In the genomic region with DNA sequence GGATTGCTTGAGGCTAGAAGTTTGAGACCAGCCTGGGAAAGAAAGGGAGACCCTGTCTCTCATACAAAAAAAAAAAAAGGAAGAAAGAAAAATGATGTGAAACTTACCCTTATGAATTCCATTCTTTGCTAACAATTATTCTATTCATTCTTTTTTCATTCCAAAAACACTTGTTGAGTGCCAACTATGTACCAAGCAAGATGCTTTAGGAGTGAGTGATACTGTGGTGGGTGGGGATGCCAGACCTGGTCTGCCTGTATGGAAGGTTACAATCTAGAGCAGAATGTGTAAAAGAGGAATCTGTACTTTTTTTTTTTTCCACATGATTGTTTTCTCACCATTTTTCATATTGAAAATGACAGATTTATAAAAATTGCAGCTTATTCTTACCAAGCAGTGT, we compare ENCODE assay signal across 12 cellular contexts.
A peak's percentile ranks its signal among the peaks of the same experiment; 100 is the strongest.
DNase-seq lines count a peak whose midpoint lies in the region; ATAC-seq, FAIRE-seq and TF ChIP-seq lines count a peak whose summit lies in the region.
"Had no signal": no experiment of that assay in that cellular context is flagged by ENCODE, and none has a peak within 500 bp of the region (broad histone marks: within the 10 kb centered on the region; RNA-seq: fewer than 3 reads in every experiment).

No MANE protein-coding gene starts in this region.

- H3K9ac ChIP-seq in astrocyte (ENCODE audit: low read length) (no peak overlapping the region), kidney (ENCODE audit: low read length in 2 of 2) (no peak overlapping the region)
- H3K9ac ChIP-seq: neural progenitor cell had no signal

- TF ChIP-seq CTCF in right atrium auricular region (IDR thresholded peaks at IDR 0.05): no peak
- TF ChIP-seq CTCF in astrocyte (IDR thresholded peaks at IDR 0.05; ENCODE audit: insufficient read depth, low read depth, low read length): no peak
- TF ChIP-seq CTCF in osteocyte (IDR thresholded peaks at IDR 0.05): no peak
- TF ChIP-seq CTCF in vagina (IDR thresholded peaks at IDR 0.05): no peak
- TF ChIP-seq CTCF in kidney (IDR thresholded peaks at IDR 0.05; ENCODE audit: borderline replicate concordance, extremely low read depth, insufficient read depth): no peak

- FAIRE-seq in astrocyte (lab: Jason Lieb, UNC): no peak
- FAIRE-seq in kidney (lab: Jason Lieb, UNC): no peak
- FAIRE-seq: G401.6, K562 had no signal

- no peaks in the 10 kb centered on the region for H3K9me3 Mint-ChIP-seq in astrocyte (ENCODE audit: unreplicated experiment)
- H3K9me3 Mint-ChIP-seq in osteocyte (ENCODE audit: unreplicated experiment): no peaks in the 10 kb centered on the region
- H3K9me3 Mint-ChIP-seq: neural progenitor cell had no signal

- H3K27ac ChIP-seq in right atrium auricular region: peak overlapping the region; percentile 87 to 90
- H3K27ac ChIP-seq in astrocyte (ENCODE audit: low read depth, low read length): no peak overlapping the region
- H3K27ac ChIP-seq in vagina: peak overlapping the region; percentile 77
- H3K27ac ChIP-seq in kidney (ENCODE audit: low read depth in 2 of 2, low read length in 2 of 2): no peak overlapping the region
- H3K27ac ChIP-seq: neural progenitor cell had no signal

- H3K36me3 Mint-ChIP-seq in astrocyte (ENCODE audit: low read depth, unreplicated experiment) (no peaks in the 10 kb centered on the region), osteocyte (ENCODE audit: unreplicated experiment) (peaks cover 29% of the 10 kb centered on the region)

- no peak overlapping the region for H3K4me2 ChIP-seq in astrocyte (ENCODE audit: low read length)
- H3K4me2 ChIP-seq: neural progenitor cell had no signal

- intact Hi-C loops in left ventricle myocardium superior (cut with micrococcal nuclease) (no loop called here), vagina (cut with DNase I) (no loop called here), kidney (cut with DNase I) (no loop called here)

- DNase-seq in right atrium auricular region (ENCODE audit: low spot score): no peak
- no peak for DNase-seq in left ventricle myocardium superior
- DNase-seq in astrocyte (ENCODE audit: low read depth): peak; percentile 65
- DNase-seq in osteocyte (ENCODE audit: extremely low spot score, unreplicated experiment): no peak
- no peak for DNase-seq in vagina (ENCODE audit: extremely low spot score in 2 of 2)
- DNase-seq in cerebellum (ENCODE audit: low spot score): no peak
- no peak for DNase-seq in kidney
- DNase-seq: NCI-H2107 had no signal

- peaks cover 2% of the 10 kb centered on the region for H3K4me1 Mint-ChIP-seq in astrocyte (ENCODE audit: low read depth, unreplicated experiment)
- peaks cover 45% of the 10 kb centered on the region for H3K4me1 Mint-ChIP-seq in osteocyte (ENCODE audit: unreplicated experiment)
- H3K4me1 Mint-ChIP-seq: neural progenitor cell had no signal

- H3K79me2 ChIP-seq in astrocyte (ENCODE audit: insufficient read depth, low read length): no peaks in the 10 kb centered on the region

- no peak for ATAC-seq in left ventricle myocardium superior
- ATAC-seq in GM21390 (IDR thresholded peaks at IDR 0.05; ENCODE audit: unreplicated experiment): no peak
- ATAC-seq: K562 had no signal

- H2AFZ ChIP-seq in astrocyte (ENCODE audit: low read depth, low read length): no peak overlapping the region
- H2AFZ ChIP-seq: neural progenitor cell had no signal

- no peaks in the 10 kb centered on the region for H3K27me3 ChIP-seq in right atrium auricular region
- no peaks in the 10 kb centered on the region for H3K27me3 ChIP-seq in astrocyte (ENCODE audit: insufficient read depth, low read length)
- no peaks in the 10 kb centered on the region for H3K27me3 ChIP-seq in vagina
- H3K27me3 ChIP-seq: neural progenitor cell had no signal

- peaks cover 76% of the 10 kb centered on the region for H3K36me3 ChIP-seq in right atrium auricular region
- H3K36me3 ChIP-seq in astrocyte (ENCODE audit: insufficient read depth, low read length): no peaks in the 10 kb centered on the region
- peaks cover 0 to 75% of the 10 kb centered on the region in 2 donors for H3K36me3 ChIP-seq in vagina
- peaks cover 21 to 32% of the 10 kb centered on the region in 2 donors for H3K36me3 ChIP-seq in kidney (ENCODE audit: control insufficient read depth in 1 of 2, insufficient read depth in 2 of 2, low read length in 2 of 2)
- H3K36me3 ChIP-seq: neural progenitor cell had no signal

- no peak overlapping the region for H3K4me3 Mint-ChIP-seq in astrocyte (ENCODE audit: unreplicated experiment)
- H3K4me3 Mint-ChIP-seq in osteocyte (ENCODE audit: unreplicated experiment): no peak overlapping the region
- H3K4me3 Mint-ChIP-seq: neural progenitor cell had no signal

- H3K9me3 ChIP-seq in right atrium auricular region: no peaks in the 10 kb centered on the region
- H3K9me3 ChIP-seq in astrocyte (ENCODE audit: insufficient read depth, low read depth, low read length): no peaks in the 10 kb centered on the region
- H3K9me3 ChIP-seq in vagina: no peaks in the 10 kb centered on the region
- no peaks in the 10 kb centered on the region for H3K9me3 ChIP-seq in kidney (ENCODE audit: control insufficient read depth in 1 of 2, low read length in 2 of 2)

- H3K4me1 ChIP-seq in right atrium auricular region: peaks cover 0 to 76% of the 10 kb centered on the region in 2 donors
- no peaks in the 10 kb centered on the region for H3K4me1 ChIP-seq in astrocyte (ENCODE audit: insufficient read depth, low read length)
- peaks cover 81% of the 10 kb centered on the region for H3K4me1 ChIP-seq in vagina
- peaks cover 11 to 30% of the 10 kb centered on the region in 2 donors for H3K4me1 ChIP-seq in kidney (ENCODE audit: control insufficient read depth in 1 of 2, insufficient read depth in 1 of 2, low read depth in 1 of 2, low read length in 2 of 2)
- H3K4me1 ChIP-seq: neural progenitor cell had no signal

- H4K20me1 ChIP-seq in astrocyte (ENCODE audit: insufficient read depth, low read length): no peaks in the 10 kb centered on the region

- no peak for TF ChIP-seq POLR2A in vagina (IDR thresholded peaks at IDR 0.05)

- H3K4me3 ChIP-seq in right atrium auricular region (no peak overlapping the region), astrocyte (ENCODE audit: insufficient read depth, low read depth, low read length) (no peak overlapping the region), vagina (no peak overlapping the region), kidney (ENCODE audit: low read length in 2 of 2) (no peak overlapping the region)
- H3K4me3 ChIP-seq: K562, neural progenitor cell had no signal

- H3K27me3 Mint-ChIP-seq in astrocyte (ENCODE audit: low read depth, unreplicated experiment) (peaks cover 3% of the 10 kb centered on the region), osteocyte (ENCODE audit: unreplicated experiment) (no peaks in the 10 kb centered on the region)

- H3K27ac Mint-ChIP-seq in astrocyte (ENCODE audit: unreplicated experiment): no peak overlapping the region
- peak overlapping the region; percentile 59 for H3K27ac Mint-ChIP-seq in osteocyte (ENCODE audit: unreplicated experiment)
- H3K27ac Mint-ChIP-seq: neural progenitor cell had no signal

Comparison
In these comparisons a context has a peak if more than half of its experiments do, and no peak if none do; other contexts are left out.
1. H3K27ac ChIP-seq: peak in right atrium auricular region (2 of 2) and vagina (single experiment); none in astrocyte (single experiment) and kidney (0 of 2).